30 cellular contexts compared by ENCODE assay signal in the genomic region with DNA sequence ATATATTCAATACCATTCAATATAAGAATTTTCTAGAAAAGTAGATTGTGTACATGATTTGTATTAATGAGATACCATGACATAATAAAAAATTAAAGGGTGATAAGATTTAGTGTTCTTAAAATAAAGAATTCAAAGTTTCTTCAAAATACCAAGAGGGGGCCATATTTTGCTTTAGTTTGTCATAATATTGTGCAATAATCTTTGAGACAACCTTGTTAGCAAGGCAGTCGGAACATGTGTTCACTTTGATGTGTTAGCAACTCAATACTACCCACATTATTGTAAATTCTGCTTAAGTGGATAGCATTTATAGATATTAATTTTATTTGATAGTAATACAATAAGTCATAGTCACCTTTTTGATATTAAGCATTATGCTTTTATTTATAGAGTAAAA.
"Had no signal": no experiment of that assay in that cellular context is flagged by ENCODE, and none has a peak within 500 bp of the region (broad histone marks: within the 10 kb centered on the region; RNA-seq: fewer than 3 reads in every experiment).

No MANE protein-coding gene starts in this region.

- H3K36me3 ChIP-seq: esophagus muscularis mucosa, gastrocnemius medialis, heart left ventricle had no signal

- H3K27ac ChIP-seq: body of pancreas, esophagus muscularis mucosa, foreskin keratinocyte, gastrocnemius medialis, heart left ventricle had no signal

- H3K4me3 ChIP-seq: body of pancreas, esophagus muscularis mucosa, gastrocnemius medialis, heart left ventricle had no signal

- FAIRE-seq: colon had no signal

- H3K27me3 ChIP-seq: body of pancreas, esophagus muscularis mucosa, foreskin keratinocyte, gastrocnemius medialis, heart left ventricle had no signal

- H3K4me1 ChIP-seq: body of pancreas, esophagus muscularis mucosa, foreskin keratinocyte, gastrocnemius medialis had no signal

- H3K9me3 ChIP-seq: body of pancreas, esophagus muscularis mucosa, gastrocnemius medialis, heart left ventricle had no signal

- DNase-seq: activated CD4-positive, alpha-beta memory T cell treated with anti-CD3 and anti-CD28 coated beads, Interleukin-2, amount 10 ng/mL, durations not matched to agents 7 days and 5 days; activated CD4-positive, alpha-beta T cell treated with anti-CD3 and anti-CD28 coated beads for 4 hours; activated CD4-positive, alpha-beta T cell treated with anti-CD3 and anti-CD28 coated beads, Interleukin-2, amount 10 ng/mL, durations not matched to agents 7 days and 5 days; activated CD4-positive, alpha-beta T cell treated with anti-CD3 and anti-CD28 coated beads, Interleukin-2, amount 50 U/mL, for 4 hours; activated CD4-positive, CD25-positive, alpha-beta regulatory T cell; activated CD4-positive, CD25-positive, alpha-beta regulatory T cell treated with anti-CD3 and anti-CD28 coated beads, Interleukin-2, amount 50 U/mL, for 72 hours; activated CD8-positive, alpha-beta memory T cell treated with anti-CD3 and anti-CD28 coated beads, Interleukin-2, amount 50 U/mL, for 48 hours; activated gamma-delta T cell; activated naive CD4-positive, alpha-beta T cell; activated naive CD4-positive, alpha-beta T cell treated with anti-CD3 and anti-CD28 coated beads, Interleukin-2, amount 10 ng/mL, durations not matched to agents 7 days and 5 days; activated naive CD8-positive, alpha-beta T cell treated with anti-CD3 and anti-CD28 coated beads, Interleukin-2, amount 10 ng/mL, durations not matched to agents 7 days and 5 days; activated T-cell treated with anti-CD3 and anti-CD28 coated beads for 4 hours; activated T-cell treated with anti-CD3 and anti-CD28 coated beads, Interleukin-2, amount 50 U/mL, for 24 hours; activated T-cell treated with anti-CD3 and anti-CD28 coated beads, Interleukin-2, amount 50 U/mL, for 72 hours; anterior cingulate cortex; body of pancreas; caudate nucleus; cortex of kidney; dermis blood vessel endothelial cell; effector CD4-positive, alpha-beta T cell; effector memory CD8-positive, alpha-beta T cell; erythroblast; gastrocnemius medialis; glutamatergic neuron; heart left ventricle; T-helper 2 cell had no signal

- ATAC-seq: activated naive CD4-positive, alpha-beta T cell treated with anti-CD3 and anti-CD28 coated beads, Interleukin-2, amount 50 U/mL, for 72 hours; activated T-cell treated with anti-CD3 and anti-CD28 coated beads, Interleukin-2, amount 50 U/mL, for 72 hours; body of pancreas; effector memory CD8-positive, alpha-beta T cell; gastrocnemius medialis had no signal
